In the genomic region with DNA sequence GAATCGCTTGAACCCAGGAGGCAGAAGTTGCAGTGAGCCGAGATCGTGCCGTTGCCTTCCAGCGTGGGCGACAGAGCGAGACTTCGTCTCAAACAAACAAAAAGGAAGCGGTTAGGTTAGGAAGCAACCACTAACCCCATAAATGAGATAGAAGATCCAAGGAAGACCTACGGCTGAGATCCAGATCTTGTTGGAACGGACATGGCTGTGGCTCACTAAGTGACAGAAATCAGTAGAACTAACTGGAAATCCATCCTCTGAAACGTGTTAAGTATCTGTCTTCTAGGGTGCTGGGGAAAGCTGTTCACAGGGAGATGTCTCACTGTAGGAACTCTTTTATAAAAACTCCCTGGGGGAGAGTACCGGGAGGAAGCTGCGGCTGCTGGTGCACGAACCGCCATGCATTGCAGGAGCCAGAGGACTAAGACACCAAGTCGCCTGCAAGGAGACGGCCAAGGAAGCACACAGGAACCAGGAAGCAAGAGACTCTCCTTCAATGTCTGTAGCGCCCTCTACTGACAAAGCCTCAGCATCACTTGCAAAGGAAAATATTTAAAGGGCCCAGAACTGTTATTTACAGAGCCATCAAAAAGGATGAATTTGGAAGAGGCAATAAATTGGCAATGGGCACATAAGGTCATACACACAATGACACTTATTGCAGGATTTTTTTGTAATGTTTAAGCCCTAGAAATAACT, we compare ENCODE assay signal across 8 cellular contexts. TPM values are rescaled to one million over a fixed set of nuclear protein-coding genes. Genes with fewer than 3 reads are reported as not detected.
DNase-seq lines count a peak whose midpoint lies in the region; ATAC-seq, FAIRE-seq and TF ChIP-seq lines count a peak whose summit lies in the region.

No MANE protein-coding gene starts in this region.

- no peaks in the 10 kb centered on the region for H3K27me3 Mint-ChIP-seq in activated CD4-positive, alpha-beta memory T cell treated with anti-CD3 and anti-CD28 coated beads for 36 hours

- no peaks in the 10 kb centered on the region for H3K36me3 ChIP-seq in spleen

- CTCF ChIA-PET in activated CD4-positive, alpha-beta memory T cell treated with anti-CD3 and anti-CD28 coated beads for 36 hours (lab: Charles Lee) = interaction anchor here (0.6 to 4.0 kb wide), 23 partner anchors 10 to 536 kb away, joined by 3 to 40 read pairs (median 4); partner anchors contain the start of genes TSG101 and UEVLD

- no peak overlapping the region for H3K27ac ChIP-seq in spleen

- TF ChIP-seq CTCF in D721Med (IDR thresholded peaks at IDR 0.05; ENCODE audit: insufficient read depth, missing control alignments) = peak; percentile 91
- TF ChIP-seq CTCF in GM20000 (IDR thresholded peaks at IDR 0.05; ENCODE audit: extremely low read depth, missing control alignments) = peak; percentile 56
- TF ChIP-seq CTCF in spleen (IDR thresholded peaks at IDR 0.05 in 8 of 11, conservative IDR thresholded peaks at IDR 0.05 in 3 of 11) = peak in 9 of 11 experiments; percentile 27 to 64 (median 60)

- no peaks in the 10 kb centered on the region for H3K4me1 ChIP-seq in spleen

- no peaks in the 10 kb centered on the region for H3K9me3 Mint-ChIP-seq in activated CD4-positive, alpha-beta memory T cell treated with anti-CD3 and anti-CD28 coated beads for 36 hours

- no peaks in the 10 kb centered on the region for H3K9me3 ChIP-seq in spleen

- no peaks in the 10 kb centered on the region for H3K36me3 Mint-ChIP-seq in activated CD4-positive, alpha-beta memory T cell treated with anti-CD3 and anti-CD28 coated beads for 36 hours

- DNase-seq in D721Med (ENCODE audit: insufficient read length, low spot score) (no peak), GM20000 (ENCODE audit: low spot score) (peak; percentile 58), NCI-H146 treated with DMSO at 0.1 percent for 48 hours (lab: John Stamatoyannopoulos, UW; ENCODE audit: unreplicated experiment) (peak; percentile 12), glomerular visceral epithelial cell (ENCODE audit: extremely low spot score) (peak; percentile 26), spleen (no peak), cerebellar nuclear complex (lab: John Stamatoyannopoulos, UW) (no peak)
- DNase-seq in activated CD4-positive, alpha-beta memory T cell treated with anti-CD3 and anti-CD28 coated beads for 36 hours = peak; percentile 58

- H3K4me3 Mint-ChIP-seq in activated CD4-positive, alpha-beta memory T cell treated with anti-CD3 and anti-CD28 coated beads for 36 hours = peak overlapping the region; percentile 17

- POLR2A ChIA-PET in activated CD4-positive, alpha-beta memory T cell treated with anti-CD3 and anti-CD28 coated beads for 36 hours (lab: Charles Lee) = interaction anchor here (0.7 kb wide), 1 partner anchor 320 kb away, joined by 4 read pairs; no protein-coding TSS in a partner anchor

- H3K4me1 Mint-ChIP-seq in activated CD4-positive, alpha-beta memory T cell treated with anti-CD3 and anti-CD28 coated beads for 36 hours (ENCODE audit: low read depth) = peaks cover 4% of the 10 kb centered on the region

- no peaks in the 10 kb centered on the region for H3K27me3 ChIP-seq in spleen (replicated peaks in 1 of 7)

- peak overlapping the region in 1 of 8 donors; percentile 29 for H3K4me3 ChIP-seq in spleen

- H3K27ac Mint-ChIP-seq in activated CD4-positive, alpha-beta memory T cell treated with anti-CD3 and anti-CD28 coated beads for 36 hours = no peak overlapping the region

- intact Hi-C loops in activated CD4-positive, alpha-beta memory T cell treated with anti-CD3 and anti-CD28 coated beads for 36 hours (cut with micrococcal nuclease) = loop anchor here (1.0 to 5.0 kb wide), 5 partner anchors 64 to 409 kb away; partner anchors contain the start of gene TSG101
- intact Hi-C loops in spleen (cut with DNase I; ENCODE audit: low total_unique reads) = no loop called here

- 74 to 78% (median 76%) methylated on average over 19 of the region's 19 CpGs for WGBS in spleen, 5 donors

- ATAC-seq in HG02884 (IDR thresholded peaks at IDR 0.05; ENCODE audit: unreplicated experiment) = no peak

- FAIRE-seq in D721Med (lab: Jason Lieb, UNC) = no peak

- TF ChIP-seq POLR2A in spleen (IDR thresholded peaks at IDR 0.05) = no peak

RNA-seq across cellular contexts. Expression of gene SPTY2D1, which starts 16.9 kb away (rescaled TPM):
- total RNA-seq in activated CD4-positive, alpha-beta memory T cell treated with anti-CD3 and anti-CD28 coated beads for 36 hours = 10 to 100 TPM; 18.7 to 23.4 TPM
- total RNA-seq in spleen = 10 to 100 TPM; 16.2 to 23.1 (median 19.1) TPM
- polyA plus RNA-seq in spleen = 1 to 10 TPM; 2.4 to 4.4 (median 2.9) TPM

RNA-seq across cellular contexts. Expression of gene TMEM86A, which starts 47.6 kb away (rescaled TPM):
- total RNA-seq in activated CD4-positive, alpha-beta memory T cell treated with anti-CD3 and anti-CD28 coated beads for 36 hours = under 1 TPM; 0.50 to 0.65 TPM
- 10 to 100 TPM in 5 of 7 donors, 1 to 10 TPM in 2; 5.1 to 25.0 (median 17.0) TPM for total RNA-seq in spleen
- 1 to 10 TPM in 2 of 3 donors, under 1 TPM in 1; 0.98 to 2.4 (median 2.0) TPM for polyA plus RNA-seq in spleen

RNA-seq across cellular contexts. Expression of gene MISFA, which starts 51.4 kb away (rescaled TPM):
- 1 to 10 TPM; 2.2 to 2.9 TPM for total RNA-seq in activated CD4-positive, alpha-beta memory T cell treated with anti-CD3 and anti-CD28 coated beads for 36 hours
- total RNA-seq in spleen = 1 to 10 TPM; 1.3 to 4.4 (median 2.1) TPM
- polyA plus RNA-seq in spleen = 1 to 10 TPM in 1 of 3 donors, under 1 TPM in 1, not detected in 1; 0.83 to 1.5 TPM

Comparison
In these comparisons a context has a peak if more than half of its experiments do, and no peak if none do; other contexts are left out.
1. DNase-seq: peak in GM20000 (single experiment), NCI-H146 treated with DMSO at 0.1 percent for 48 hours (single experiment), activated CD4-positive, alpha-beta memory T cell treated with anti-CD3 and anti-CD28 coated beads for 36 hours (single experiment) and glomerular visceral epithelial cell (single experiment); none in D721Med (single experiment), spleen (single experiment) and cerebellar nuclear complex (0 of 2).
2. Peak in every context shown above with its lines, with median percentiles within 50 percentile points of each other: CTCF ChIP-seq.